ENCODE assay signal across 19 cellular contexts in genomic region chr7:80767655-80768054, GRCh38.
DNase-seq lines count a peak whose midpoint lies in the region; ATAC-seq, FAIRE-seq and TF ChIP-seq lines count a peak whose summit lies in the region.
"Had no signal": no experiment of that assay in that cellular context is flagged by ENCODE, and none has a peak within 500 bp of the region (broad histone marks: within the 10 kb centered on the region; RNA-seq: fewer than 3 reads in every experiment).

No MANE protein-coding gene starts in this region.

- no peak overlapping the region for H3K14ac ChIP-seq in mesenchymal stem cell (ENCODE audit: low read length in 2 of 2)

- H3K18ac ChIP-seq in mesenchymal stem cell (ENCODE audit: low read depth in 1 of 2, low read length in 2 of 2) = no peak overlapping the region

- ATAC-seq in SK-N-SH treated with all-trans-retinoic acid at 6 μM for 48 hours = no peak
- ATAC-seq: GM12878, HCT116, HepG2 had no signal

- no peak overlapping the region for H2BK5ac ChIP-seq in mesenchymal stem cell (ENCODE audit: low read depth, low read length, poor library complexity, severe bottlenecking)

- no peaks in the 10 kb centered on the region for H3K9me2 ChIP-seq in SK-N-SH

- H3K4me1 ChIP-seq in SK-N-SH (ENCODE audit: control insufficient read depth in 1 of 2, insufficient read depth in 2 of 2, low read depth in 1 of 2, low read length in 1 of 2) = peaks cover 0 to 30% of the 10 kb centered on the region in 2 experiments; a peak in 2 of 4 replicates
- peaks cover 0 to 3% of the 10 kb centered on the region in 2 donors for H3K4me1 ChIP-seq in kidney (ENCODE audit: control insufficient read depth in 1 of 2, insufficient read depth in 1 of 2, low read depth in 1 of 2, low read length in 2 of 2)
- peaks cover 2% of the 10 kb centered on the region for H3K4me1 ChIP-seq in mesenchymal stem cell (ENCODE audit: control insufficient read depth, insufficient read depth, low read depth, low read length)
- H3K4me1 ChIP-seq in left ventricle myocardium inferior = peaks cover 42% of the 10 kb centered on the region

- no peak overlapping the region for H2AFZ ChIP-seq in SK-N-SH (ENCODE audit: low read depth)
- H2AFZ ChIP-seq in mesenchymal stem cell (ENCODE audit: low read depth, low read length) = no peak overlapping the region
- H2AFZ ChIP-seq: GM23248 had no signal

- POLR2A ChIA-PET in SK-N-SH (lab: Yijun Ruan, JAX) = no interaction called here

- H3K4me3 ChIP-seq in SK-N-SH (ENCODE audit: low read depth in 2 of 2, low read length in 1 of 2) (no peak overlapping the region), kidney (ENCODE audit: low read length in 2 of 2) (no peak overlapping the region), mesenchymal stem cell (ENCODE audit: insufficient read depth in 1 of 2, low read depth in 1 of 2, low read length in 2 of 2) (no peak overlapping the region), left ventricle myocardium inferior (no peak overlapping the region)
- H3K4me3 ChIP-seq: GM12878, GM23248 had no signal

- no peak overlapping the region for H2BK120ac ChIP-seq in mesenchymal stem cell (ENCODE audit: low read depth, low read length)

- TF ChIP-seq EP300 in SK-N-SH (IDR thresholded peaks at IDR 0.05; ENCODE audit: borderline replicate concordance in 1 of 2, low read depth in 1 of 2, low read length in 1 of 2) = no peak

- no peak for DNase-seq in SK-N-SH
- DNase-seq in kidney = no peak
- no peak for DNase-seq in DMS153 treated with DMSO at 0.1 percent for 48 hours (lab: John Stamatoyannopoulos, UW; ENCODE audit: unreplicated experiment)
- DNase-seq in mesenchymal stem cell = no peak
- no peak for DNase-seq in left ventricle myocardium inferior
- no peak for DNase-seq in kidney tubule cell (ENCODE audit: low spot score)
- DNase-seq: Caco-2; CD8-positive, alpha-beta memory T cell; DMS53; GM23248 had no signal

- WGBS in SK-N-SH (ENCODE audit: low lambda C conversion rate) = 10% methylated on average over 1 of the region's 1 CpG
- no CpG with 5 or more reads among the region's 1 CpG for WGBS in mesenchymal stem cell

- H3K4ac ChIP-seq in mesenchymal stem cell (ENCODE audit: low read depth in 1 of 2, low read length in 2 of 2) = no peak overlapping the region

- peak; percentile 19 for FAIRE-seq in kidney (lab: Jason Lieb, UNC)
- FAIRE-seq: GM12878, GM18507, H54, HepG2, HTR-8/SVneo had no signal

- CTCF ChIA-PET in SK-N-SH (lab: Yijun Ruan, JAX) = no interaction called here

- H4K91ac ChIP-seq in mesenchymal stem cell (ENCODE audit: low read length) = no peak overlapping the region

- H3K9ac ChIP-seq in SK-N-SH = no peak overlapping the region
- H3K9ac ChIP-seq in kidney (ENCODE audit: low read length in 2 of 2) = no peak overlapping the region
- no peak overlapping the region for H3K9ac ChIP-seq in mesenchymal stem cell (ENCODE audit: low read length)
- H3K9ac ChIP-seq: GM23248 had no signal

- H3K36me3 ChIP-seq in SK-N-SH (replicated peaks in 1 of 2; ENCODE audit: control insufficient read depth in 1 of 2, insufficient read depth in 2 of 2, low read length in 1 of 2) (peaks cover 5 to 34% of the 10 kb centered on the region in 2 experiments), kidney (ENCODE audit: control insufficient read depth in 1 of 2, insufficient read depth in 2 of 2, low read length in 2 of 2) (no peaks in the 10 kb centered on the region), mesenchymal stem cell (ENCODE audit: control insufficient read depth in 1 of 2, insufficient read depth in 2 of 2, low read depth in 1 of 2, low read length in 2 of 2) (peaks cover 11 to 93% of the 10 kb centered on the region in 2 experiments), left ventricle myocardium inferior (no peaks in the 10 kb centered on the region)

- H3K27ac ChIP-seq in SK-N-SH (ENCODE audit: low read depth in 2 of 2, low read length in 1 of 2) (no peak overlapping the region), VCaP (peak overlapping the region; percentile 78), kidney (ENCODE audit: low read depth in 2 of 2, low read length in 2 of 2) (no peak overlapping the region), mesenchymal stem cell (ENCODE audit: low read length, poor library complexity, severe bottlenecking) (no peak overlapping the region), left ventricle myocardium inferior (replicated peaks) (no peak overlapping the region)
- H3K27ac ChIP-seq: 22Rv1, GM23248 had no signal

- H3F3A ChIP-seq in SK-N-SH (replicated peaks; ENCODE audit: insufficient read depth) = peaks cover 7% of the 10 kb centered on the region

- no peaks in the 10 kb centered on the region for H4K20me1 ChIP-seq in SK-N-SH (ENCODE audit: insufficient read depth)

- no peaks in the 10 kb centered on the region for H3K79me2 ChIP-seq in SK-N-SH (ENCODE audit: insufficient read depth)

- TF ChIP-seq CTCF in SK-N-SH (IDR thresholded peaks at IDR 0.05) (no peak), VCaP (conservative IDR thresholded peaks at IDR 0.05) (no peak), kidney (IDR thresholded peaks at IDR 0.05; ENCODE audit: borderline replicate concordance, extremely low read depth, insufficient read depth) (no peak), left ventricle myocardium inferior (IDR thresholded peaks at IDR 0.05; ENCODE audit: borderline replicate concordance) (no peak)

- no peak for TF ChIP-seq RAD21 in SK-N-SH (IDR thresholded peaks at IDR 0.05; ENCODE audit: low read length)

- H3K9me3 ChIP-seq in SK-N-SH = no peaks in the 10 kb centered on the region
- H3K9me3 ChIP-seq in kidney (ENCODE audit: control insufficient read depth in 1 of 2, low read length in 2 of 2) = no peaks in the 10 kb centered on the region
- no peaks in the 10 kb centered on the region for H3K9me3 ChIP-seq in mesenchymal stem cell (ENCODE audit: control insufficient read depth, low read length)
- H3K9me3 ChIP-seq in left ventricle myocardium inferior (replicated peaks) = no peaks in the 10 kb centered on the region
- H3K9me3 ChIP-seq: Caco-2 had no signal

- H3K79me1 ChIP-seq in mesenchymal stem cell (replicated peaks; ENCODE audit: low read length, poor library complexity, severe bottlenecking) = peaks cover 21% of the 10 kb centered on the region

- intact Hi-C loops in kidney (cut with DNase I) (no loop called here), left ventricle myocardium inferior (cut with micrococcal nuclease) (no loop called here)

- H4K8ac ChIP-seq in mesenchymal stem cell (ENCODE audit: low read length) = no peak overlapping the region

- H2AK5ac ChIP-seq in mesenchymal stem cell (ENCODE audit: low read length, severe bottlenecking) = no peak overlapping the region

- no peak overlapping the region for H3K23ac ChIP-seq in mesenchymal stem cell (ENCODE audit: low read length in 2 of 2)

- H2BK15ac ChIP-seq in mesenchymal stem cell (ENCODE audit: low read depth, poor library complexity, severe bottlenecking) = no peak overlapping the region

- H3K27me3 ChIP-seq in SK-N-SH (ENCODE audit: insufficient read depth) (no peaks in the 10 kb centered on the region), mesenchymal stem cell (ENCODE audit: control insufficient read depth in 1 of 2, insufficient read depth in 1 of 2, low read length in 2 of 2) (no peaks in the 10 kb centered on the region), left ventricle myocardium inferior (ENCODE audit: low read depth) (no peaks in the 10 kb centered on the region)

- H2BK12ac ChIP-seq in mesenchymal stem cell (ENCODE audit: low read length in 2 of 2) = no peak overlapping the region

- H3K4me2 ChIP-seq in SK-N-SH (no peak overlapping the region), mesenchymal stem cell (ENCODE audit: low read length, poor library complexity, severe bottlenecking) (no peak overlapping the region)

TF ChIP-seq in SK-N-SH treated with all-trans-retinoic acid at 6 μM for 48 hours, 23 proteins besides CTCF, POLR2A, EP300 and RAD21:
- TF ChIP-seq TOX (CRISPR knock-in tag; IDR thresholded peaks at IDR 0.05; ENCODE audit: borderline replicate concordance) = 0 out of 2 replicates have a peak, but pooled peaks have one; percentile 16
- TF ChIP-seq ZFP3 (CRISPR knock-in tag; IDR thresholded peaks at IDR 0.05) = no peak

TF ChIP-seq in SK-N-SH, 30 proteins besides CTCF, POLR2A, EP300 and RAD21 (continues in another document):
- TF ChIP-seq CHD2 (IDR thresholded peaks at IDR 0.05; ENCODE audit: low read length, partially characterized antibody) (no peak), FOSL2 (IDR thresholded peaks at IDR 0.05; ENCODE audit: borderline replicate concordance, low read depth) (no peak), RCOR1 (IDR thresholded peaks at IDR 0.05; ENCODE audit: low read length) (no peak), RFX5 (IDR thresholded peaks at IDR 0.05; ENCODE audit: low read length) (no peak), SMC3 (IDR thresholded peaks at IDR 0.05; ENCODE audit: low read depth, low read length) (no peak), JUND (IDR thresholded peaks at IDR 0.05) (no peak), PBX3 (IDR thresholded peaks at IDR 0.05) (no peak), POLR2AphosphoS5 (IDR thresholded peaks at IDR 0.05; ENCODE audit: low read depth, low read length) (no peak), ELF1 (IDR thresholded peaks at IDR 0.05) (no peak), MAX (IDR thresholded peaks at IDR 0.05; ENCODE audit: low read depth) (no peak), TEAD4 (IDR thresholded peaks at IDR 0.05; ENCODE audit: borderline replicate concordance, insufficient read depth) (no peak), TAF1 (IDR thresholded peaks at IDR 0.05; ENCODE audit: borderline replicate concordance, low read depth, low read length) (no peak), SIN3A (IDR thresholded peaks at IDR 0.05; ENCODE audit: borderline replicate concordance, low read depth, low read length) (no peak), USF1 (IDR thresholded peaks at IDR 0.05; ENCODE audit: borderline replicate concordance, low read depth) (no peak)
